Comparison of ENCODE assay signal across 14 cellular contexts in genomic region chr12:131922772-131923171, GRCh38. TPM values are rescaled to one million over a fixed set of nuclear protein-coding genes. Genes with fewer than 3 reads are reported as not detected.
DNase-seq lines count a peak whose midpoint lies in the region; ATAC-seq and TF ChIP-seq lines count a peak whose summit lies in the region.
"Had no signal": no experiment of that assay in that cellular context is flagged by ENCODE, and none has a peak within 500 bp of the region (broad histone marks: within the 10 kb centered on the region; RNA-seq: fewer than 3 reads in every experiment).

No MANE protein-coding gene starts in this region.

- peak overlapping the region in 4 of 11 experiments; percentile 49 to 66 (median 58); a peak in 7 of 22 replicates for H3K9ac ChIP-seq in BLaER1 treated with 17β-estradiol and CSF1 and Interleukin-3, amounts not matched to agents 10 nM and 100 nM

- TF ChIP-seq POLR2A in adrenal gland (IDR thresholded peaks at IDR 0.05) = no peak

- TF ChIP-seq CTCF in adrenal gland (IDR thresholded peaks at IDR 0.05) (no peak), neutrophil (IDR thresholded peaks at IDR 0.05) (no peak), WERI-Rb-1 (IDR thresholded peaks at IDR 0.05; ENCODE audit: low read depth, low read length) (no peak)

- intact Hi-C loops in adrenal gland (cut with DNase I) = no loop called here

- H4K20me1 ChIP-seq in BLaER1 treated with 17β-estradiol and CSF1 and Interleukin-3, amounts not matched to agents 10 nM and 100 nM = peaks cover 0 to 65% (median 53%) of the 10 kb centered on the region in 11 experiments; a peak in 18 of 22 replicates

- no peak overlapping the region for H3K4me3 ChIP-seq in BLaER1 treated with 17β-estradiol and CSF1 and Interleukin-3, amounts not matched to agents 10 nM and 100 nM
- H3K4me3 ChIP-seq in H7 (ENCODE audit: insufficient read depth, low read depth, low read length) (no peak overlapping the region), adrenal gland (no peak overlapping the region), neutrophil (ENCODE audit: low read depth in 1 of 2, low read length in 1 of 2) (no peak overlapping the region), WERI-Rb-1 (ENCODE audit: low read depth, low read length) (no peak overlapping the region)

- peaks cover 0 to 15% (median 0%) of the 10 kb centered on the region in 11 experiments; a peak in 1 of 22 replicates for H3K27me3 ChIP-seq in BLaER1 treated with 17β-estradiol and CSF1 and Interleukin-3, amounts not matched to agents 10 nM and 100 nM
- H3K27me3 ChIP-seq in H7 (ENCODE audit: control insufficient read depth, insufficient read depth, low read length) (no peaks in the 10 kb centered on the region), adrenal gland (no peaks in the 10 kb centered on the region), neutrophil (peaks cover 8% of the 10 kb centered on the region), WERI-Rb-1 (ENCODE audit: insufficient read depth, low read depth, severe bottlenecking) (no peaks in the 10 kb centered on the region)

- ATAC-seq in GM21619 (IDR thresholded peaks at IDR 0.05; ENCODE audit: unreplicated experiment) = no peak
- ATAC-seq in GM18502 (IDR thresholded peaks at IDR 0.05; ENCODE audit: poor library complexity, unreplicated experiment) = no peak

- DNase-seq in H7 = peak; percentile 44
- DNase-seq in adrenal gland = no peak
- no peak for DNase-seq in WERI-Rb-1
- DNase-seq: DMS153, GOT3, NCI-H1092, NCI-H446, NCI-H748 treated with DMSO at 0.1 percent for 48 hours, SHP77 treated with DMSO at 0.1 percent for 48 hours had no signal

- peaks cover 0 to 8% (median 0%) of the 10 kb centered on the region in 11 experiments; a peak in 8 of 22 replicates for H3K9me3 ChIP-seq in BLaER1 treated with 17β-estradiol and CSF1 and Interleukin-3, amounts not matched to agents 10 nM and 100 nM (replicated peaks in 1 of 11)
- H3K9me3 ChIP-seq in adrenal gland (replicated peaks in 1 of 3) = no peaks in the 10 kb centered on the region
- no peaks in the 10 kb centered on the region for H3K9me3 ChIP-seq in neutrophil
- peaks cover 9% of the 10 kb centered on the region for H3K9me3 ChIP-seq in WERI-Rb-1 (ENCODE audit: severe bottlenecking)

- H3K4me1 ChIP-seq in BLaER1 treated with 17β-estradiol and CSF1 and Interleukin-3, amounts not matched to agents 10 nM and 100 nM = peaks cover 20 to 52% (median 45%) of the 10 kb centered on the region in 10 experiments
- H3K4me1 ChIP-seq in adrenal gland (replicated peaks in 1 of 2) = peaks cover 0 to 13% of the 10 kb centered on the region in 2 donors
- peaks cover under 1% of the 10 kb centered on the region in 2 experiments for H3K4me1 ChIP-seq in neutrophil (ENCODE audit: control insufficient read depth in 1 of 2, insufficient read depth in 1 of 2, low read depth in 1 of 2, low read length in 1 of 2)

- WGBS in adrenal gland, 4 donors = 87 to 89% (median 89%) methylated on average over 13 of the region's 13 CpGs

- H3K36me3 ChIP-seq in BLaER1 treated with 17β-estradiol and CSF1 and Interleukin-3, amounts not matched to agents 10 nM and 100 nM = peaks cover 22 to 49% (median 43%) of the 10 kb centered on the region in 11 experiments; a peak in 21 of 22 replicates
- H3K36me3 ChIP-seq in H7 (replicated peaks; ENCODE audit: control insufficient read depth, insufficient read depth, low read length) = peaks cover 9% of the 10 kb centered on the region
- H3K36me3 ChIP-seq in adrenal gland (replicated peaks in 1 of 2) = peaks cover 0 to 33% of the 10 kb centered on the region in 2 donors
- peaks cover 57% of the 10 kb centered on the region for H3K36me3 ChIP-seq in neutrophil
- peaks cover 49% of the 10 kb centered on the region for H3K36me3 ChIP-seq in WERI-Rb-1

- H3K27ac ChIP-seq in BLaER1 treated with 17β-estradiol and CSF1 and Interleukin-3, amounts not matched to agents 10 nM and 100 nM = peak overlapping the region in 6 of 11 experiments; percentile 67 to 79 (median 72); a peak in 9 of 22 replicates
- H3K27ac ChIP-seq in adrenal gland = peak overlapping the region in 3 of 5 donors; percentile 48 to 68 (median 63)
- H3K27ac ChIP-seq in neutrophil = peak overlapping the region; percentile 50
- no peak overlapping the region for H3K27ac ChIP-seq in WERI-Rb-1
- H3K27ac ChIP-seq: C4-2B had no signal

- H3K4me2 ChIP-seq in BLaER1 treated with 17β-estradiol and CSF1 and Interleukin-3, amounts not matched to agents 10 nM and 100 nM = peak overlapping the region in 10 of 11 experiments; percentile 78 to 96 (median 84); a peak in 19 of 22 replicates

RNA-seq across cellular contexts. Expression of gene PUS1, which starts 6.3 kb away (rescaled TPM):
- 31.1 and 36.7 TPM in 2 replicates for total RNA-seq in H7 (2014; rRNA removed; shearing (Covaris generic))
- total RNA-seq in adrenal gland = 10 to 100 TPM in 7 of 8 donors, 1 to 10 TPM in 1; 10.0 to 46.5 (median 24.5) TPM
- polyA plus RNA-seq in adrenal gland = 10 to 100 TPM; 11.7 to 57.4 (median 56.0) TPM

RNA-seq across cellular contexts. Expression of gene EP400, which starts 27.0 kb away (rescaled TPM):
- total RNA-seq in H7 (2014; rRNA removed; shearing (Covaris generic)) = 7.4 and 9.9 TPM in 2 replicates
- 10 to 100 TPM; 14.5 to 42.4 (median 29.5) TPM for total RNA-seq in adrenal gland
- polyA plus RNA-seq in adrenal gland = 10 to 100 TPM; 22.5 to 43.2 (median 28.6) TPM

RNA-seq across cellular contexts. Expression of gene ULK1, which starts 28.4 kb away (rescaled TPM):
- total RNA-seq in H7 (2014; rRNA removed; shearing (Covaris generic)) = 15.7 and 18.8 TPM in 2 replicates
- total RNA-seq in adrenal gland = 10 to 100 TPM; 26.6 to 82.1 (median 29.9) TPM
- polyA plus RNA-seq in adrenal gland = 100 to 1,000 TPM in 1 of 3 donors, 10 to 100 TPM in 1, 1 to 10 TPM in 1; 2.9 to 123 (median 54.0) TPM
